8 cellular contexts compared by ENCODE assay signal in genomic region chr22:35381424-35381772, GRCh38. TPM values are rescaled to one million over a fixed set of nuclear protein-coding genes. Genes with fewer than 3 reads are reported as not detected.
DNase-seq lines count a peak whose midpoint lies in the region; ATAC-seq, FAIRE-seq and TF ChIP-seq lines count a peak whose summit lies in the region.

No MANE protein-coding gene starts in this region.

- DNase-seq in EL (peak; percentile 19), SK-N-MC (ENCODE audit: low read depth, low spot score) (no peak), fibroblast of villous mesenchyme (ENCODE audit: low read depth) (no peak), progenitor cell of endocrine pancreas (ENCODE audit: low spot score, unreplicated experiment) (no peak), NCI-H2029 (lab: John Stamatoyannopoulos, UW) (no peak), HTR-8/SVneo (ENCODE audit: insufficient read length, low spot score) (no peak), HuH-7 (ENCODE audit: low spot score) (no peak)

- no peaks in the 10 kb centered on the region for H3K36me3 Mint-ChIP-seq in progenitor cell of endocrine pancreas (ENCODE audit: insufficient read depth)

- TF ChIP-seq CTCF in fibroblast of villous mesenchyme (IDR thresholded peaks at IDR 0.05; ENCODE audit: insufficient read depth, low read depth, low read length): no peak
- no peak for TF ChIP-seq CTCF in progenitor cell of endocrine pancreas (IDR thresholded peaks at IDR 0.05; ENCODE audit: unreplicated experiment)

- H3K4me1 Mint-ChIP-seq in progenitor cell of endocrine pancreas (ENCODE audit: low read depth): peaks cover 42% of the 10 kb centered on the region

- H3K4me3 ChIP-seq in SK-N-MC: peak overlapping the region; percentile 44
- peak overlapping the region; percentile 89 for H3K4me3 ChIP-seq in fibroblast of villous mesenchyme (ENCODE audit: low read depth, low read length)

- no peaks in the 10 kb centered on the region for H3K9me3 ChIP-seq in SK-N-MC (ENCODE audit: low read depth, low read length)

- peak overlapping the region; percentile 71 for H3K27ac Mint-ChIP-seq in progenitor cell of endocrine pancreas

- no peak overlapping the region for H3K27ac ChIP-seq in SK-N-MC

- no peak for ATAC-seq in HG03571 (IDR thresholded peaks at IDR 0.05; ENCODE audit: unreplicated experiment)

- peak overlapping the region; percentile 67 for H3K4me3 Mint-ChIP-seq in progenitor cell of endocrine pancreas (ENCODE audit: low read depth)

- no peak overlapping the region for H3K9ac ChIP-seq in SK-N-MC (ENCODE audit: insufficient read length)

- no peaks in the 10 kb centered on the region for H3K36me3 ChIP-seq in SK-N-MC (ENCODE audit: insufficient read depth, low read length)

- H3K9me3 Mint-ChIP-seq in progenitor cell of endocrine pancreas (ENCODE audit: low read depth): no peaks in the 10 kb centered on the region

- no peak for FAIRE-seq in HTR-8/SVneo (lab: Jason Lieb, UNC)

- no peaks in the 10 kb centered on the region for H3K27me3 Mint-ChIP-seq in progenitor cell of endocrine pancreas

RNA-seq across cellular contexts. Expression of gene HMOX1, which starts 0.5 kb away (rescaled TPM):
- total RNA-seq in fibroblast of villous mesenchyme (24.2 and 28.0 TPM in 2 replicates), progenitor cell of endocrine pancreas (4.3 and 6.4 TPM in 2 replicates)

RNA-seq across cellular contexts. Expression of gene MCM5, which starts 18.5 kb away (rescaled TPM):
- 30.6 and 31.5 TPM in 2 replicates for total RNA-seq in fibroblast of villous mesenchyme
- total RNA-seq in progenitor cell of endocrine pancreas: 84.8 and 92.8 TPM in 2 replicates
